14 cellular contexts compared by ENCODE assay signal in genomic region chr2:85709385-85709784, GRCh38. TPM values are rescaled to one million over a fixed set of nuclear protein-coding genes. Genes with fewer than 3 reads are reported as not detected.
DNase-seq lines count a peak whose midpoint lies in the region; ATAC-seq and TF ChIP-seq lines count a peak whose summit lies in the region.
"Had no signal": no experiment of that assay in that cellular context is flagged by ENCODE, and none has a peak within 500 bp of the region (broad histone marks: within the 10 kb centered on the region; RNA-seq: fewer than 3 reads in every experiment).

No MANE protein-coding gene starts in this region.

- H3K9me3 ChIP-seq in right cardiac atrium (ENCODE audit: control insufficient read depth, low read length): no peaks in the 10 kb centered on the region
- H3K9me3 ChIP-seq in lower lobe of right lung: no peaks in the 10 kb centered on the region

- no peaks in the 10 kb centered on the region for H3K27me3 ChIP-seq in right cardiac atrium (ENCODE audit: control insufficient read depth, insufficient read depth)
- H3K27me3 ChIP-seq in lower lobe of right lung (ENCODE audit: low read depth): no peaks in the 10 kb centered on the region

- H3K4me1 ChIP-seq in right cardiac atrium (ENCODE audit: control insufficient read depth, insufficient read depth, low read length): peaks cover 31% of the 10 kb centered on the region
- peaks cover 100% of the 10 kb centered on the region for H3K4me1 ChIP-seq in lower lobe of right lung

- H3K4me3 ChIP-seq in right cardiac atrium (ENCODE audit: low read length) (no peak overlapping the region), lower lobe of right lung (no peak overlapping the region)

- ATAC-seq in right cardiac atrium (no peak), Right ventricle myocardium inferior (no peak), lower lobe of right lung (no peak), HG03565 (IDR thresholded peaks at IDR 0.05; ENCODE audit: unreplicated experiment) (no peak)
- ATAC-seq: stimulated activated naive CD8-positive, alpha-beta T cell treated with anti-CD3 and anti-CD28 coated beads, Interleukin-15, amount 100 ng/mL, for 72 hours; WTC11 had no signal

- no peak for TF ChIP-seq CTCF in lower lobe of right lung (IDR thresholded peaks at IDR 0.05)

- 45% methylated on average over 4 of the region's 4 CpGs for WGBS in right cardiac atrium

- H3K27ac ChIP-seq in right cardiac atrium (ENCODE audit: low read length): peak overlapping the region; percentile 95
- peak overlapping the region; percentile 86 for H3K27ac ChIP-seq in angular gyrus (ENCODE audit: low read depth, low read length)
- H3K27ac ChIP-seq in lower lobe of right lung: peak overlapping the region; percentile 94

- H3K36me3 ChIP-seq in lower lobe of right lung: no peaks in the 10 kb centered on the region

- intact Hi-C loops in right cardiac atrium (cut with DNase I): loop anchor here in 3 of 4 donors (5.0 to 10.0 kb wide), 3 partner anchors 62 to 75 kb away; no protein-coding TSS in a partner anchor
- intact Hi-C loops in Right ventricle myocardium inferior (cut with DNase I): loop anchor here (5.0 kb wide), 2 partner anchors 47 to 72 kb away; no protein-coding TSS in a partner anchor
- intact Hi-C loops in lower lobe of right lung (cut with DNase I): no loop called here

- DNase-seq in right cardiac atrium (no peak), Right ventricle myocardium inferior (ENCODE audit: missing footprints) (no peak), lower lobe of right lung (no peak), NCI-H1105 treated with DMSO at 0.1 percent for 48 hours (lab: John Stamatoyannopoulos, UW) (no peak), iPS-NIHi7 (ENCODE audit: extremely low spot score) (no peak), NCI-H345 (lab: John Stamatoyannopoulos, UW) (no peak)
- DNase-seq: activated T-cell treated with anti-CD3 and anti-CD28 coated beads, Interleukin-2, amount 50 U/mL, for 48 hours; NCI-H2029; stimulated activated naive CD8-positive, alpha-beta T cell treated with anti-CD3 and anti-CD28 coated beads, Interleukin-15, amount 100 ng/mL, for 72 hours had no signal

RNA-seq across cellular contexts. Expression of gene GNLY, which starts 15.2 kb away (rescaled TPM):
- 1 to 10 TPM in 3 of 4 donors, not detected in 1; 1.4 to 2.3 (median 2.1) TPM for total RNA-seq in right cardiac atrium
- polyA plus RNA-seq in right cardiac atrium: 2.6 TPM
- 3.4 TPM for total RNA-seq in Right ventricle myocardium inferior
- 21.5 TPM for total RNA-seq in lower lobe of right lung
- total RNA-seq: HT-29, WTC11 had no signal
- polyA plus RNA-seq: BJ had no signal

RNA-seq across cellular contexts. Expression of gene SFTPB, which starts 41.4 kb away (rescaled TPM):
- total RNA-seq in right cardiac atrium (1 to 10 TPM in 1 of 4 donors, under 1 TPM in 1, not detected in 2; 0.60 to 3.1 TPM), Right ventricle myocardium inferior (0.19 TPM), lower lobe of right lung (12,584 TPM)
- not detected for polyA plus RNA-seq in right cardiac atrium
- total RNA-seq: HT-29 had no signal
- polyA plus RNA-seq: BJ had no signal

RNA-seq across cellular contexts. Expression of gene ATOH8, which starts 44.4 kb away (rescaled TPM):
- total RNA-seq in right cardiac atrium (10 to 100 TPM; 35.7 to 55.5 (median 45.7) TPM), Right ventricle myocardium inferior (29.1 TPM), lower lobe of right lung (44.9 TPM)
- 57.8 TPM for polyA plus RNA-seq in right cardiac atrium

Comparison
In these comparisons a context has a peak if more than half of its experiments do, and no peak if none do; other contexts are left out.
1. RNA of gene SFTPB, which starts 41.4 kb away (total RNA-seq): 12,584 TPM in lower lobe of right lung (single experiment); 0.60 to 3.1 TPM in right cardiac atrium and 0.19 TPM in Right ventricle myocardium inferior (single experiment); every median in the first group is over 1,000 times any median in the second.
2. Peak in every context shown above with its lines, with median percentiles within 50 percentile points of each other: H3K27ac ChIP-seq.